In the genomic region with DNA sequence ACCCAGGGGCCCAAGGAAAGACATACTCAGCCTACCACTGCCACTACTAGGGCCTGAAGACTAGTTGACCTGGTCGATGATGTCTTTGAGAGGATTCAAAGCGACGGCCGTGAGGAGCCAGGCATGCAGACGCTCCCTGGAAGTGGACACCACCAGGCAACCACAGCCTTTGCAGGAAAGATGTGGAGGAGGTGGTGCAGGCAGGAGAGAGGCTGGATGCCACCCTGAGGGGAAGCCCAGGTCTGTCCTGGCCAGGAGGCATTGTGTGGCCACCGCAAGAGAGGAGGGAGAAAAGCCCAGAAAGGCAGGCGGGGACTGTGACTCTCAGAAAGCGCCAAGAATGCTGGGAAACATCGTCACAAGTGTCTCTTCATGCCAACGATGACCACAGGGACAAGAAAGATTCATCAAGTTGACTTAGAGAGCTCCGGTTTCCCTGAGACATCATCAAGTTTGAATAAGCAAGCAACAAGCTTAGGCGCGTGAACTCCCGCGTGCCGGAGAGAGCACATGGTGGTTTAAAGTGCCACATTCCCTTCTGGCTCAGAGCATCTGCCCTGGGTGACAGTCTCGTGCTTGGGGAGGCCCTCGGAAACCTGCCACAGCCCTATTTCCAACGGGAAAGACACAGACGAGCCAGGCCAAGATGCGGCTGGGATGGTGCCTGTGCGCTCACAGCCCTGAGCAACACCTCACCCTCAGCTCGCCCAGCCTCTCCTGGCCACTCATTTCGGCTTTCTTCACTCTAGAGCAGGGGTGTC, we compare ENCODE assay signal across 27 cellular contexts.
"Had no signal": no experiment of that assay in that cellular context is flagged by ENCODE, and none has a peak within 500 bp of the region (broad histone marks: within the 10 kb centered on the region; RNA-seq: fewer than 3 reads in every experiment).

No MANE protein-coding gene starts in this region.

- H3K27ac ChIP-seq: SK-N-MC had no signal

- H3K4me3 ChIP-seq: SK-N-MC had no signal

- H3K4me1 Mint-ChIP-seq: activated CD4-positive, alpha-beta memory T cell treated with anti-CD3 and anti-CD28 coated beads, Interleukin-2, amount 10 ng/mL, durations not matched to agents 7 days and 5 days; activated CD4-positive, alpha-beta T cell treated with anti-CD3 and anti-CD28 coated beads for 36 hours; brain had no signal

- ATAC-seq: activated CD4-positive, alpha-beta T cell treated with anti-CD3 and anti-CD28 coated beads for 36 hours; Panc1; Right ventricle myocardium inferior had no signal

- H3K27me3 Mint-ChIP-seq: activated CD4-positive, alpha-beta memory T cell treated with anti-CD3 and anti-CD28 coated beads, Interleukin-2, amount 10 ng/mL, durations not matched to agents 7 days and 5 days; activated CD4-positive, alpha-beta T cell treated with anti-CD3 and anti-CD28 coated beads for 36 hours; activated naive CD8-positive, alpha-beta T cell; activated T-cell treated with anti-CD3 and anti-CD28 coated beads, Interleukin-2, amount 50 U/mL, for 24 hours had no signal

- H3K27ac Mint-ChIP-seq: activated CD4-positive, alpha-beta memory T cell treated with anti-CD3 and anti-CD28 coated beads, Interleukin-2, amount 10 ng/mL, durations not matched to agents 7 days and 5 days; activated CD4-positive, alpha-beta T cell treated with anti-CD3 and anti-CD28 coated beads for 36 hours; activated naive CD4-positive, alpha-beta T cell treated with anti-CD3 and anti-CD28 coated beads for 36 hours; activated naive CD8-positive, alpha-beta T cell; activated T-cell treated with anti-CD3 and anti-CD28 coated beads, Interleukin-2, amount 50 U/mL, for 24 hours; activated T-helper 1 cell treated with anti-CD3 and anti-CD28 coated beads, Interleukin-12 subunit alpha, Interleukin-12 subunit beta, Interleukin-2, Interleukin-4 antibody, amounts not matched to agents 30 ng/mL and 10 ng/mL and 1 ng/mL, durations not matched to agents 14 hours and 24 hours and 36 hours; brain had no signal

- DNase-seq: activated CD4-positive, alpha-beta memory T cell treated with anti-CD3 and anti-CD28 coated beads, Interleukin-2, amount 10 ng/mL, durations not matched to agents 7 days and 5 days; activated CD4-positive, alpha-beta T cell treated with anti-CD3 and anti-CD28 coated beads for 36 hours; activated CD4-positive, alpha-beta T cell treated with anti-CD3 and anti-CD28 coated beads, Interleukin-2, amount 50 U/mL, for 1 hour; activated gamma-delta T cell; activated naive CD4-positive, alpha-beta T cell treated with anti-CD3 and anti-CD28 coated beads for 36 hours; activated T-cell treated with anti-CD3 and anti-CD28 coated beads, Interleukin-2, amount 50 U/mL, for 24 hours; amygdala; KG1; NCI-H1092 treated with DMSO at 0.1 percent for 48 hours; NCI-H1417 treated with DMSO at 0.1 percent for 48 hours; NCI-H1694; NCI-H2029; NCI-H2107; NCI-H2171 treated with DMSO at 0.1 percent for 48 hours; NCI-H226; NCI-H510A; NCI-H69; NK-92 treated with Interleukin-12 subunit alpha and Interleukin-12 subunit beta, amount 100 ng/mL, for 24 hours; OCI-M1; RPMI8226; T-helper 1 cell had no signal

- H3K36me3 Mint-ChIP-seq: activated naive CD8-positive, alpha-beta T cell; brain had no signal

- H3K4me3 Mint-ChIP-seq: activated CD4-positive, alpha-beta memory T cell treated with anti-CD3 and anti-CD28 coated beads, Interleukin-2, amount 10 ng/mL, durations not matched to agents 7 days and 5 days; activated CD4-positive, alpha-beta T cell treated with anti-CD3 and anti-CD28 coated beads for 36 hours; activated naive CD4-positive, alpha-beta T cell treated with anti-CD3 and anti-CD28 coated beads for 36 hours; activated naive CD8-positive, alpha-beta T cell; activated T-cell treated with anti-CD3 and anti-CD28 coated beads, Interleukin-2, amount 50 U/mL, for 24 hours; activated T-helper 1 cell treated with anti-CD3 and anti-CD28 coated beads, Interleukin-12 subunit alpha, Interleukin-12 subunit beta, Interleukin-2, Interleukin-4 antibody, amounts not matched to agents 30 ng/mL and 10 ng/mL and 1 ng/mL, durations not matched to agents 14 hours and 24 hours and 36 hours; brain had no signal

- H3K9me3 Mint-ChIP-seq: activated naive CD4-positive, alpha-beta T cell treated with anti-CD3 and anti-CD28 coated beads for 36 hours; activated T-cell treated with anti-CD3 and anti-CD28 coated beads, Interleukin-2, amount 50 U/mL, for 24 hours; activated T-helper 1 cell treated with anti-CD3 and anti-CD28 coated beads, Interleukin-12 subunit alpha, Interleukin-12 subunit beta, Interleukin-2, Interleukin-4 antibody, amounts not matched to agents 30 ng/mL and 10 ng/mL and 1 ng/mL, durations not matched to agents 14 hours and 24 hours and 36 hours had no signal
